ENCODE assay signal across 1 cellular context in the genomic region with DNA sequence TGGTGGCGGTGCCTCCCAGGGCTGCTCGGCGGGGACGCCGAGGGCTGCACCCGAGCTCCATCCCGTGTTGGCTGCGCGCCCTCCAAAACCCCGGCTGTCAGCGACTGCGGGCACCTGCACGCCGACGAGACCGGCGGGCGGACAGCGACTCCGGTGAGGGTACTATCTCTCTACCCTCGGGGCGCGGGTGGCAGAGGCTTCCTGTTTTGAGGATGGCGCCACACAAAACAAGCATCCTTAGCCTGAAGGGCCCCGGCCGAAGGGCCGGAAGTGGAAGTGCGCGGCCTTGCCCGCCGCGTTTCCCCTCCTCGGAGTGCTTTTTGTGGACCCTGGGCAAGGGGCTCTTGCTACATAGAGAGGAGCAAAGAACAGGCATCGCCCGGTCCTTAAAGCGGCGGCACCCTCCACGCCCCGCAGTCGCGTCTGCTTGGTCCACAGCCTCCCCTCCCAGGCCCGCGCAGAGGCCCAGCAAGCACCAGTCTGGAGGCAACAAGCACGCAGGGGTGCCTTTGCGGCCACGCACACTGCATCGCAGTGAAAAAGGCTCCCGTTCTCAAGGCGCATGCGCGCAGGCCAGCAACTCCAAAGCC.
TF ChIP-seq lines count a peak whose summit lies in the region.

No MANE protein-coding gene starts in this region.

TF ChIP-seq in GM12878, 131 proteins besides CTCF, POLR2A, EP300 and RAD21 (continued from another document and continues in another):
- TF ChIP-seq, protein P1, sequence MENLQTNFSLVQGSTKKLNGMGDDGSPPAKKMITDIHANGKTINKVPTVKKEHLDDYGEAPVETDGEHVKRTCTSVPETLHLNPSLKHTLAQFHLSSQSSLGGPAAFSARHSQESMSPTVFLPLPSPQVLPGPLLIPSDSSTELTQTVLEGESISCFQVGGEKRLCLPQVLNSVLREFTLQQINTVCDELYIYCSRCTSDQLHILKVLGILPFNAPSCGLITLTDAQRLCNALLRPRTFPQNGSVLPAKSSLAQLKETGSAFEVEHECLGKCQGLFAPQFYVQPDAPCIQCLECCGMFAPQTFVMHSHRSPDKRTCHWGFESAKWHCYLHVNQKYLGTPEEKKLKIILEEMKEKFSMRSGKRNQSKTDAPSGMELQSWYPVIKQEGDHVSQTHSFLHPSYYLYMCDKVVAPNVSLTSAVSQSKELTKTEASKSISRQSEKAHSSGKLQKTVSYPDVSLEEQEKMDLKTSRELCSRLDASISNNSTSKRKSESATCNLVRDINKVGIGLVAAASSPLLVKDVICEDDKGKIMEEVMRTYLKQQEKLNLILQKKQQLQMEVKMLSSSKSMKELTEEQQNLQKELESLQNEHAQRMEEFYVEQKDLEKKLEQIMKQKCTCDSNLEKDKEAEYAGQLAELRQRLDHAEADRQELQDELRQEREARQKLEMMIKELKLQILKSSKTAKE (IDR thresholded peaks at IDR 0.05; ENCODE audit: low read depth, poor library complexity, severe bottlenecking), result no peak
- TF ChIP-seq POLR2AphosphoS5 (IDR thresholded peaks at IDR 0.05; ENCODE audit: low read length) (peak; percentile 97), JUND (IDR thresholded peaks at IDR 0.05; ENCODE audit: low read depth, low read length) (no peak), NR2C1 (IDR thresholded peaks at IDR 0.05) (no peak), CHD1 (IDR thresholded peaks at IDR 0.05; ENCODE audit: low read depth, low read length) (no peak), KAT2A (conservative IDR thresholded peaks at IDR 0.05; ENCODE audit: control insufficient read depth, low read depth, low read length) (no peak), FOS (IDR thresholded peaks at IDR 0.05; ENCODE audit: borderline replicate concordance, extremely low read depth, insufficient read length) (no peak), MEF2B (IDR thresholded peaks at IDR 0.05; ENCODE audit: partially characterized antibody, poor library complexity, severe bottlenecking) (peak; percentile 11), ASH2L (IDR thresholded peaks at IDR 0.05; ENCODE audit: borderline replicate concordance, low read depth) (no peak), SRF (IDR thresholded peaks at IDR 0.05; ENCODE audit: low read depth in 2 of 2, low read length in 2 of 2) (no peak), ZBED1 (IDR thresholded peaks at IDR 0.05; ENCODE audit: borderline replicate concordance) (no peak), MXI1 (IDR thresholded peaks at IDR 0.05; ENCODE audit: low read depth, low read length) (no peak), ZSCAN29 (IDR thresholded peaks at IDR 0.05) (no peak; the same call in 1 of the 2 replicates), BRCA1 (IDR thresholded peaks at IDR 0.05; ENCODE audit: low read depth, low read length) (no peak), GATAD2B (conservative IDR thresholded peaks at IDR 0.05; ENCODE audit: low read depth) (peak; percentile 84; the same call in 1 of the 2 replicates), RB1 (IDR thresholded peaks at IDR 0.05; ENCODE audit: borderline replicate concordance) (peak; percentile 89; the same call in 1 of the 2 replicates), CBFB (IDR thresholded peaks at IDR 0.05; ENCODE audit: low read depth) (peak; percentile 79; the same call in 1 of the 2 replicates), EZH2 (IDR thresholded peaks at IDR 0.05; ENCODE audit: borderline replicate concordance, control insufficient read depth, low read depth, low read length) (no peak), SMAD5 (IDR thresholded peaks at IDR 0.05; ENCODE audit: low read depth) (peak; percentile 81), TCF7 (IDR thresholded peaks at IDR 0.05; ENCODE audit: borderline replicate concordance) (no peak), CBX5 (IDR thresholded peaks at IDR 0.05; ENCODE audit: low read depth) (peak; percentile 8; the same call in 1 of the 2 replicates), ZNF207 (IDR thresholded peaks at IDR 0.05; ENCODE audit: borderline replicate concordance) (no peak), PAX5 (IDR thresholded peaks at IDR 0.05; ENCODE audit: borderline replicate concordance, low read depth, low read length) (no peak), MTA3 (IDR thresholded peaks at IDR 0.05; ENCODE audit: borderline replicate concordance, low read length) (no peak), YBX1 (IDR thresholded peaks at IDR 0.05) (no peak), NFYA (IDR thresholded peaks at IDR 0.05; ENCODE audit: borderline replicate concordance, low read depth, low read length) (no peak), ZNF384 (IDR thresholded peaks at IDR 0.05; ENCODE audit: borderline replicate concordance, low read depth, low read length) (no peak), RFX5 (IDR thresholded peaks at IDR 0.05; ENCODE audit: low read depth, low read length) (no peak)
- TF ChIP-seq, protein P2, sequence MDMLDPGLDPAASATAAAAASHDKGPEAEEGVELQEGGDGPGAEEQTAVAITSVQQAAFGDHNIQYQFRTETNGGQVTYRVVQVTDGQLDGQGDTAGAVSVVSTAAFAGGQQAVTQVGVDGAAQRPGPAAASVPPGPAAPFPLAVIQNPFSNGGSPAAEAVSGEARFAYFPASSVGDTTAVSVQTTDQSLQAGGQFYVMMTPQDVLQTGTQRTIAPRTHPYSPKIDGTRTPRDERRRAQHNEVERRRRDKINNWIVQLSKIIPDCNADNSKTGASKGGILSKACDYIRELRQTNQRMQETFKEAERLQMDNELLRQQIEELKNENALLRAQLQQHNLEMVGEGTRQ (IDR thresholded peaks at IDR 0.05; ENCODE audit: borderline replicate concordance, low read depth, low read length), result no peak
- TF ChIP-seq, protein P3, sequence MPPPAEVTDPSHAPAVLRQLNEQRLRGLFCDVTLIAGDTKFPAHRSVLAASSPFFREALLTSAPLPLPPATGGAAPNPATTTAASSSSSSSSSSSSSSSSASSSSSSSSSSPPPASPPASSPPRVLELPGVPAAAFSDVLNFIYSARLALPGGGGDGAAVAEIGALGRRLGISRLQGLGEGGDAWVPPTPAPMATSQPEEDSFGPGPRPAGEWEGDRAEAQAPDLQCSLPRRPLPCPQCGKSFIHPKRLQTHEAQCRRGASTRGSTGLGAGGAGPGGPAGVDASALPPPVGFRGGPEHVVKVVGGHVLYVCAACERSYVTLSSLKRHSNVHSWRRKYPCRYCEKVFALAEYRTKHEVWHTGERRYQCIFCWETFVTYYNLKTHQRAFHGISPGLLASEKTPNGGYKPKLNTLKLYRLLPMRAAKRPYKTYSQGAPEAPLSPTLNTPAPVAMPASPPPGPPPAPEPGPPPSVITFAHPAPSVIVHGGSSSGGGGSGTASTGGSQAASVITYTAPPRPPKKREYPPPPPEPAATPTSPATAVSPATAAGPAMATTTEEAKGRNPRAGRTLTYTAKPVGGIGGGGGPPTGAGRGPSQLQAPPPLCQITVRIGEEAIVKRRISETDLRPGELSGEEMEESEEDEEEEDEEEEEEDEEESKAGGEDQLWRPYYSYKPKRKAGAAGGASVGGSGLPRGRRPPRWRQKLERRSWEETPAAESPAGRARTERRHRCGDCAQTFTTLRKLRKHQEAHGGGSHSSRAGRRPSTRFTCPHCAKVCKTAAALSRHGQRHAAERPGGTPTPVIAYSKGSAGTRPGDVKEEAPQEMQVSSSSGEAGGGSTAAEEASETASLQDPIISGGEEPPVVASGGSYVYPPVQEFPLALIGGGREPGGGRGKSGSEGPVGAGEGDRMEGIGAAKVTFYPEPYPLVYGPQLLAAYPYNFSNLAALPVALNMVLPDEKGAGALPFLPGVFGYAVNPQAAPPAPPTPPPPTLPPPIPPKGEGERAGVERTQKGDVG (CRISPR knock-in tag; IDR thresholded peaks at IDR 0.05), result no peak
- TF ChIP-seq, protein P4, sequence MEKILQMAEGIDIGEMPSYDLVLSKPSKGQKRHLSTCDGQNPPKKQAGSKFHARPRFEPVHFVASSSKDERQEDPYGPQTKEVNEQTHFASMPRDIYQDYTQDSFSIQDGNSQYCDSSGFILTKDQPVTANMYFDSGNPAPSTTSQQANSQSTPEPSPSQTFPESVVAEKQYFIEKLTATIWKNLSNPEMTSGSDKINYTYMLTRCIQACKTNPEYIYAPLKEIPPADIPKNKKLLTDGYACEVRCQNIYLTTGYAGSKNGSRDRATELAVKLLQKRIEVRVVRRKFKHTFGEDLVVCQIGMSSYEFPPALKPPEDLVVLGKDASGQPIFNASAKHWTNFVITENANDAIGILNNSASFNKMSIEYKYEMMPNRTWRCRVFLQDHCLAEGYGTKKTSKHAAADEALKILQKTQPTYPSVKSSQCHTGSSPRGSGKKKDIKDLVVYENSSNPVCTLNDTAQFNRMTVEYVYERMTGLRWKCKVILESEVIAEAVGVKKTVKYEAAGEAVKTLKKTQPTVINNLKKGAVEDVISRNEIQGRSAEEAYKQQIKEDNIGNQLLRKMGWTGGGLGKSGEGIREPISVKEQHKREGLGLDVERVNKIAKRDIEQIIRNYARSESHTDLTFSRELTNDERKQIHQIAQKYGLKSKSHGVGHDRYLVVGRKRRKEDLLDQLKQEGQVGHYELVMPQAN (conservative IDR thresholded peaks at IDR 0.05), result peak; percentile 73
- TF ChIP-seq, protein P5, sequence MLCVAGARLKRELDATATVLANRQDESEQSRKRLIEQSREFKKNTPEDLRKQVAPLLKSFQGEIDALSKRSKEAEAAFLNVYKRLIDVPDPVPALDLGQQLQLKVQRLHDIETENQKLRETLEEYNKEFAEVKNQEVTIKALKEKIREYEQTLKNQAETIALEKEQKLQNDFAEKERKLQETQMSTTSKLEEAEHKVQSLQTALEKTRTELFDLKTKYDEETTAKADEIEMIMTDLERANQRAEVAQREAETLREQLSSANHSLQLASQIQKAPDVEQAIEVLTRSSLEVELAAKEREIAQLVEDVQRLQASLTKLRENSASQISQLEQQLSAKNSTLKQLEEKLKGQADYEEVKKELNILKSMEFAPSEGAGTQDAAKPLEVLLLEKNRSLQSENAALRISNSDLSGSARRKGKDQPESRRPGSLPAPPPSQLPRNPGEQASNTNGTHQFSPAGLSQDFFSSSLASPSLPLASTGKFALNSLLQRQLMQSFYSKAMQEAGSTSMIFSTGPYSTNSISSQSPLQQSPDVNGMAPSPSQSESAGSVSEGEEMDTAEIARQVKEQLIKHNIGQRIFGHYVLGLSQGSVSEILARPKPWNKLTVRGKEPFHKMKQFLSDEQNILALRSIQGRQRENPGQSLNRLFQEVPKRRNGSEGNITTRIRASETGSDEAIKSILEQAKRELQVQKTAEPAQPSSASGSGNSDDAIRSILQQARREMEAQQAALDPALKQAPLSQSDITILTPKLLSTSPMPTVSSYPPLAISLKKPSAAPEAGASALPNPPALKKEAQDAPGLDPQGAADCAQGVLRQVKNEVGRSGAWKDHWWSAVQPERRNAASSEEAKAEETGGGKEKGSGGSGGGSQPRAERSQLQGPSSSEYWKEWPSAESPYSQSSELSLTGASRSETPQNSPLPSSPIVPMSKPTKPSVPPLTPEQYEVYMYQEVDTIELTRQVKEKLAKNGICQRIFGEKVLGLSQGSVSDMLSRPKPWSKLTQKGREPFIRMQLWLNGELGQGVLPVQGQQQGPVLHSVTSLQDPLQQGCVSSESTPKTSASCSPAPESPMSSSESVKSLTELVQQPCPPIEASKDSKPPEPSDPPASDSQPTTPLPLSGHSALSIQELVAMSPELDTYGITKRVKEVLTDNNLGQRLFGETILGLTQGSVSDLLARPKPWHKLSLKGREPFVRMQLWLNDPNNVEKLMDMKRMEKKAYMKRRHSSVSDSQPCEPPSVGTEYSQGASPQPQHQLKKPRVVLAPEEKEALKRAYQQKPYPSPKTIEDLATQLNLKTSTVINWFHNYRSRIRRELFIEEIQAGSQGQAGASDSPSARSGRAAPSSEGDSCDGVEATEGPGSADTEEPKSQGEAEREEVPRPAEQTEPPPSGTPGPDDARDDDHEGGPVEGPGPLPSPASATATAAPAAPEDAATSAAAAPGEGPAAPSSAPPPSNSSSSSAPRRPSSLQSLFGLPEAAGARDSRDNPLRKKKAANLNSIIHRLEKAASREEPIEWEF (IDR thresholded peaks at IDR 0.05; ENCODE audit: insufficient replicate concordance, low read depth, low read length), result no peak
- TF ChIP-seq, protein P6, sequence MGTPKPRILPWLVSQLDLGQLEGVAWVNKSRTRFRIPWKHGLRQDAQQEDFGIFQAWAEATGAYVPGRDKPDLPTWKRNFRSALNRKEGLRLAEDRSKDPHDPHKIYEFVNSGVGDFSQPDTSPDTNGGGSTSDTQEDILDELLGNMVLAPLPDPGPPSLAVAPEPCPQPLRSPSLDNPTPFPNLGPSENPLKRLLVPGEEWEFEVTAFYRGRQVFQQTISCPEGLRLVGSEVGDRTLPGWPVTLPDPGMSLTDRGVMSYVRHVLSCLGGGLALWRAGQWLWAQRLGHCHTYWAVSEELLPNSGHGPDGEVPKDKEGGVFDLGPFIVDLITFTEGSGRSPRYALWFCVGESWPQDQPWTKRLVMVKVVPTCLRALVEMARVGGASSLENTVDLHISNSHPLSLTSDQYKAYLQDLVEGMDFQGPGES (IDR thresholded peaks at IDR 0.05), result no peak
- TF ChIP-seq, protein P7, sequence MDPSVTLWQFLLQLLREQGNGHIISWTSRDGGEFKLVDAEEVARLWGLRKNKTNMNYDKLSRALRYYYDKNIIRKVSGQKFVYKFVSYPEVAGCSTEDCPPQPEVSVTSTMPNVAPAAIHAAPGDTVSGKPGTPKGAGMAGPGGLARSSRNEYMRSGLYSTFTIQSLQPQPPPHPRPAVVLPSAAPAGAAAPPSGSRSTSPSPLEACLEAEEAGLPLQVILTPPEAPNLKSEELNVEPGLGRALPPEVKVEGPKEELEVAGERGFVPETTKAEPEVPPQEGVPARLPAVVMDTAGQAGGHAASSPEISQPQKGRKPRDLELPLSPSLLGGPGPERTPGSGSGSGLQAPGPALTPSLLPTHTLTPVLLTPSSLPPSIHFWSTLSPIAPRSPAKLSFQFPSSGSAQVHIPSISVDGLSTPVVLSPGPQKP (IDR thresholded peaks at IDR 0.05; ENCODE audit: low read depth, low read length), result no peak
- TF ChIP-seq, protein P8, sequence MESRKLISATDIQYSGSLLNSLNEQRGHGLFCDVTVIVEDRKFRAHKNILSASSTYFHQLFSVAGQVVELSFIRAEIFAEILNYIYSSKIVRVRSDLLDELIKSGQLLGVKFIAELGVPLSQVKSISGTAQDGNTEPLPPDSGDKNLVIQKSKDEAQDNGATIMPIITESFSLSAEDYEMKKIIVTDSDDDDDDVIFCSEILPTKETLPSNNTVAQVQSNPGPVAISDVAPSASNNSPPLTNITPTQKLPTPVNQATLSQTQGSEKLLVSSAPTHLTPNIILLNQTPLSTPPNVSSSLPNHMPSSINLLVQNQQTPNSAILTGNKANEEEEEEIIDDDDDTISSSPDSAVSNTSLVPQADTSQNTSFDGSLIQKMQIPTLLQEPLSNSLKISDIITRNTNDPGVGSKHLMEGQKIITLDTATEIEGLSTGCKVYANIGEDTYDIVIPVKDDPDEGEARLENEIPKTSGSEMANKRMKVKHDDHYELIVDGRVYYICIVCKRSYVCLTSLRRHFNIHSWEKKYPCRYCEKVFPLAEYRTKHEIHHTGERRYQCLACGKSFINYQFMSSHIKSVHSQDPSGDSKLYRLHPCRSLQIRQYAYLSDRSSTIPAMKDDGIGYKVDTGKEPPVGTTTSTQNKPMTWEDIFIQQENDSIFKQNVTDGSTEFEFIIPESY (IDR thresholded peaks at IDR 0.05), result no peak
- TF ChIP-seq, protein P9, sequence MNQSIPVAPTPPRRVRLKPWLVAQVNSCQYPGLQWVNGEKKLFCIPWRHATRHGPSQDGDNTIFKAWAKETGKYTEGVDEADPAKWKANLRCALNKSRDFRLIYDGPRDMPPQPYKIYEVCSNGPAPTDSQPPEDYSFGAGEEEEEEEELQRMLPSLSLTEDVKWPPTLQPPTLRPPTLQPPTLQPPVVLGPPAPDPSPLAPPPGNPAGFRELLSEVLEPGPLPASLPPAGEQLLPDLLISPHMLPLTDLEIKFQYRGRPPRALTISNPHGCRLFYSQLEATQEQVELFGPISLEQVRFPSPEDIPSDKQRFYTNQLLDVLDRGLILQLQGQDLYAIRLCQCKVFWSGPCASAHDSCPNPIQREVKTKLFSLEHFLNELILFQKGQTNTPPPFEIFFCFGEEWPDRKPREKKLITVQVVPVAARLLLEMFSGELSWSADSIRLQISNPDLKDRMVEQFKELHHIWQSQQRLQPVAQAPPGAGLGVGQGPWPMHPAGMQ (IDR thresholded peaks at IDR 0.05; ENCODE audit: borderline replicate concordance), result no peak
